Comparison of ENCODE assay signal across 1 cellular context in genomic region chr6:17741507-17741906, GRCh38.
TF ChIP-seq lines count a peak whose summit lies in the region.

No MANE protein-coding gene starts in this region.

TF ChIP-seq in K562, 482 proteins besides CTCF, POLR2A, EP300 and RAD21:
- TF ChIP-seq TFAP4 (CRISPR knock-in tag; IDR thresholded peaks at IDR 0.05; ENCODE audit: borderline replicate concordance), result peak; percentile 34; the same call in 1 of the 2 replicates
- TF ChIP-seq TCFL5 (CRISPR knock-in tag; conservative IDR thresholded peaks at IDR 0.05), result no peak
